Comparison of ENCODE assay signal across 14 cellular contexts in the genomic region with DNA sequence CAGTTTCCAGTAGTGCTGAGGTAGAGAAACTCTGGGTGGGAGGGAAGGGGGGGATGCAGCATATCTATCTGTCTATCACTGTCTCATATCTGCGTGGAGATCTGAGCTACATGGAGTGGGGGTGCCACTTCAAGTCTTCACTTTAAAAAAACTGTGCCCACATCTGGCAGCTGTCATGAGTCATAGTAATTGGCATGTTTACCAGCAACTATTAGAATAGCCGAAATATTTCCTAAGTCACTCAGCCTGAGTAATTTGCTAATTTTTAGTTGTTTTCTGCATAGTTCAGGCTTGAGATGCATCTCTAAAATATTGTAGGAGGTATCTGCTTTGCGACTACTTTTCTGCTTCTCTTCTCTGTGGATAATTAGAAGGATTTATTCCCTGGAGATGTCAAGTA.
A peak's percentile ranks its signal among the peaks of the same experiment; 100 is the strongest.
DNase-seq lines count a peak whose midpoint lies in the region; ATAC-seq and TF ChIP-seq lines count a peak whose summit lies in the region.
"Had no signal": no experiment of that assay in that cellular context is flagged by ENCODE, and none has a peak within 500 bp of the region (broad histone marks: within the 10 kb centered on the region; RNA-seq: fewer than 3 reads in every experiment).

No MANE protein-coding gene starts in this region.

- H3K27me3 Mint-ChIP-seq in activated T-helper 1 cell treated with anti-CD3 and anti-CD28 coated beads, Interleukin-12 subunit alpha, Interleukin-12 subunit beta, Interleukin-2, Interleukin-4 antibody, amounts not matched to agents 30 ng/mL and 10 ng/mL and 1 ng/mL, durations not matched to agents 14 hours and 24 hours and 36 hours (ENCODE audit: insufficient read depth) = peaks cover 1% of the 10 kb centered on the region
- no peaks in the 10 kb centered on the region for H3K27me3 Mint-ChIP-seq in activated T-cell treated with anti-CD3 and anti-CD28 coated beads, Interleukin-2, amount 50 U/mL, for 72 hours (ENCODE audit: low read depth)
- H3K27me3 Mint-ChIP-seq: CD4-positive, alpha-beta T cell had no signal

- peak overlapping the region; percentile 51 for H3K4me2 ChIP-seq in mammary epithelial cell (ENCODE audit: insufficient read depth, low read depth, low read length)

- no peaks in the 10 kb centered on the region for H3K9me3 ChIP-seq in mammary epithelial cell (replicated peaks; ENCODE audit: insufficient read depth, low read length)
- H3K9me3 ChIP-seq: prostate gland had no signal

- H3K9me3 Mint-ChIP-seq in activated T-helper 1 cell treated with anti-CD3 and anti-CD28 coated beads, Interleukin-12 subunit alpha, Interleukin-12 subunit beta, Interleukin-2, Interleukin-4 antibody, amounts not matched to agents 30 ng/mL and 10 ng/mL and 1 ng/mL, durations not matched to agents 14 hours and 24 hours and 36 hours = peaks cover 4% of the 10 kb centered on the region
- H3K9me3 Mint-ChIP-seq in activated T-cell treated with anti-CD3 and anti-CD28 coated beads, Interleukin-2, amount 50 U/mL, for 72 hours = peaks cover 0 to 3% of the 10 kb centered on the region in 2 donors
- H3K9me3 Mint-ChIP-seq: CD4-positive, alpha-beta T cell; central memory CD8-positive, alpha-beta T cell had no signal

- no peak overlapping the region for H2AFZ ChIP-seq in mammary epithelial cell (ENCODE audit: low read depth, low read length)

- no peak for TF ChIP-seq CTCF in mammary epithelial cell (conservative IDR thresholded peaks at IDR 0.05 in 1 of 2, IDR thresholded peaks at IDR 0.05 in 1 of 2; ENCODE audit: extremely low read depth in 1 of 2, insufficient read depth in 1 of 2, low read depth in 1 of 2, low read length in 2 of 2)

- H3K27me3 ChIP-seq in mammary epithelial cell (ENCODE audit: insufficient read depth, low read length) = no peaks in the 10 kb centered on the region

- BruUV-seq in mammary epithelial cell (replicated peaks; lab: Mats Ljungman, UMichigan) = no TSS peak

- H3K79me2 ChIP-seq in mammary epithelial cell (ENCODE audit: insufficient read depth, low read length) = no peaks in the 10 kb centered on the region

- H3K36me3 Mint-ChIP-seq in activated T-helper 1 cell treated with anti-CD3 and anti-CD28 coated beads, Interleukin-12 subunit alpha, Interleukin-12 subunit beta, Interleukin-2, Interleukin-4 antibody, amounts not matched to agents 30 ng/mL and 10 ng/mL and 1 ng/mL, durations not matched to agents 14 hours and 24 hours and 36 hours (ENCODE audit: low read depth) = no peaks in the 10 kb centered on the region
- no peaks in the 10 kb centered on the region for H3K36me3 Mint-ChIP-seq in activated T-cell treated with anti-CD3 and anti-CD28 coated beads, Interleukin-2, amount 50 U/mL, for 72 hours (ENCODE audit: insufficient read depth in 2 of 2)

- intact Hi-C loops in mammary epithelial cell (cut with micrococcal nuclease) = no loop called here
- intact Hi-C loops in activated T-helper 1 cell treated with anti-CD3 and anti-CD28 coated beads, Interleukin-12 subunit alpha, Interleukin-12 subunit beta, Interleukin-2, Interleukin-4 antibody, amounts not matched to agents 30 ng/mL and 10 ng/mL and 1 ng/mL, durations not matched to agents 14 hours and 24 hours and 36 hours (cut with micrococcal nuclease) = no loop called here

- no peak overlapping the region for H3K4me3 ChIP-seq in mammary epithelial cell (replicated peaks in 1 of 3; ENCODE audit: insufficient read depth in 1 of 3, low read depth in 2 of 3, low read length in 3 of 3)
- H3K4me3 ChIP-seq: prostate gland had no signal

- no peak overlapping the region for H3K27ac Mint-ChIP-seq in activated T-helper 1 cell treated with anti-CD3 and anti-CD28 coated beads, Interleukin-12 subunit alpha, Interleukin-12 subunit beta, Interleukin-2, Interleukin-4 antibody, amounts not matched to agents 30 ng/mL and 10 ng/mL and 1 ng/mL, durations not matched to agents 14 hours and 24 hours and 36 hours
- H3K27ac Mint-ChIP-seq in activated T-cell treated with anti-CD3 and anti-CD28 coated beads, Interleukin-2, amount 50 U/mL, for 72 hours = no peak overlapping the region
- H3K27ac Mint-ChIP-seq: CD4-positive, alpha-beta T cell had no signal

- peaks cover 39% of the 10 kb centered on the region for H3K4me1 ChIP-seq in mammary epithelial cell (ENCODE audit: insufficient read depth, low read length)
- H3K4me1 ChIP-seq: prostate gland had no signal

- CTCF ChIA-PET in mammary epithelial cell (lab: Charles Lee; ENCODE audit: low non-redundant PET) = no interaction called here

- H3K9ac ChIP-seq in mammary epithelial cell (ENCODE audit: insufficient read depth, low read length) = no peak overlapping the region

- 7% methylated on average over 3 of the region's 3 CpGs for WGBS in mammary epithelial cell (ENCODE audit: low coverage, missing lambda C conversion rate)

- no peak for ATAC-seq in GM21423 (IDR thresholded peaks at IDR 0.05; ENCODE audit: unreplicated experiment)
- ATAC-seq in activated T-cell treated with anti-CD3 and anti-CD28 coated beads, Interleukin-2, amount 50 U/mL, for 72 hours (replicated peaks in 1 of 2) = no peak
- ATAC-seq: activated CD4-positive, CD25-positive, alpha-beta regulatory T cell treated with anti-CD3 and anti-CD28 coated beads, Interleukin-2, amount 50 U/mL, for 24 hours had no signal

- no peaks in the 10 kb centered on the region for H4K20me1 ChIP-seq in mammary epithelial cell (ENCODE audit: insufficient read depth, low read length)

- H3K27ac ChIP-seq in mammary epithelial cell (ENCODE audit: insufficient read depth, low read depth, low read length) = no peak overlapping the region
- H3K27ac ChIP-seq: prostate gland had no signal

- H3K4me1 Mint-ChIP-seq in activated T-helper 1 cell treated with anti-CD3 and anti-CD28 coated beads, Interleukin-12 subunit alpha, Interleukin-12 subunit beta, Interleukin-2, Interleukin-4 antibody, amounts not matched to agents 30 ng/mL and 10 ng/mL and 1 ng/mL, durations not matched to agents 14 hours and 24 hours and 36 hours (ENCODE audit: low read depth) = no peaks in the 10 kb centered on the region
- H3K4me1 Mint-ChIP-seq in activated T-cell treated with anti-CD3 and anti-CD28 coated beads, Interleukin-2, amount 50 U/mL, for 72 hours (ENCODE audit: low read depth) = peaks cover 6% of the 10 kb centered on the region
- H3K4me1 Mint-ChIP-seq: central memory CD8-positive, alpha-beta T cell had no signal

- DNase-seq in AG08396 (ENCODE audit: low spot score) = peak; percentile 61
- peak; percentile 61 for DNase-seq in HT1080 (ENCODE audit: low read depth)
- DNase-seq in mammary epithelial cell = peak; percentile 64
- peak; percentile 69 for DNase-seq in kidney tubule cell (ENCODE audit: low spot score)
- no peak for DNase-seq in activated T-helper 1 cell treated with anti-CD3 and anti-CD28 coated beads, Interleukin-12 subunit alpha, Interleukin-12 subunit beta, Interleukin-2, Interleukin-4 antibody, amounts not matched to agents 30 ng/mL and 10 ng/mL and 1 ng/mL, durations not matched to agents 14 hours and 24 hours and 36 hours (ENCODE audit: low spot score)
- DNase-seq in activated T-cell treated with anti-CD3 and anti-CD28 coated beads, Interleukin-2, amount 50 U/mL, for 72 hours = no peak
- DNase-seq in hippocampal formation (lab: John Stamatoyannopoulos, UW) = no peak
- DNase-seq: CD4-positive, alpha-beta T cell; MM.1S; NCI-H510A treated with DMSO at 0.1 percent for 48 hours had no signal

- H3K4me3 Mint-ChIP-seq in activated T-helper 1 cell treated with anti-CD3 and anti-CD28 coated beads, Interleukin-12 subunit alpha, Interleukin-12 subunit beta, Interleukin-2, Interleukin-4 antibody, amounts not matched to agents 30 ng/mL and 10 ng/mL and 1 ng/mL, durations not matched to agents 14 hours and 24 hours and 36 hours = no peak overlapping the region
- H3K4me3 Mint-ChIP-seq in activated T-cell treated with anti-CD3 and anti-CD28 coated beads, Interleukin-2, amount 50 U/mL, for 72 hours = no peak overlapping the region
- H3K4me3 Mint-ChIP-seq: CD4-positive, alpha-beta T cell; central memory CD8-positive, alpha-beta T cell had no signal

- in situ Hi-C loops in mammary epithelial cell (cut with MboI; ENCODE audit: low sequenced_read_pairs in 2 of 2) = no loop called here

- H3K36me3 ChIP-seq in mammary epithelial cell (ENCODE audit: insufficient read depth, low read length) = no peaks in the 10 kb centered on the region
- H3K36me3 ChIP-seq: prostate gland had no signal

- dilution Hi-C loops in mammary epithelial cell (cut with HindIII; ENCODE audit: low sequenced_read_pairs) = no loop called here

Comparison
In these comparisons a context has a peak if more than half of its experiments do, and no peak if none do; other contexts are left out.
1. DNase-seq: peak in AG08396 (single experiment), HT1080 (single experiment), mammary epithelial cell (single experiment) and kidney tubule cell (single experiment); none in activated T-helper 1 cell treated with anti-CD3 and anti-CD28 coated beads, Interleukin-12 subunit alpha, Interleukin-12 subunit beta, Interleukin-2, Interleukin-4 antibody, amounts not matched to agents 30 ng/mL and 10 ng/mL and 1 ng/mL, durations not matched to agents 14 hours and 24 hours and 36 hours (single experiment), activated T-cell treated with anti-CD3 and anti-CD28 coated beads, Interleukin-2, amount 50 U/mL, for 72 hours (0 of 2) and hippocampal formation (0 of 2).